In the genomic region with DNA sequence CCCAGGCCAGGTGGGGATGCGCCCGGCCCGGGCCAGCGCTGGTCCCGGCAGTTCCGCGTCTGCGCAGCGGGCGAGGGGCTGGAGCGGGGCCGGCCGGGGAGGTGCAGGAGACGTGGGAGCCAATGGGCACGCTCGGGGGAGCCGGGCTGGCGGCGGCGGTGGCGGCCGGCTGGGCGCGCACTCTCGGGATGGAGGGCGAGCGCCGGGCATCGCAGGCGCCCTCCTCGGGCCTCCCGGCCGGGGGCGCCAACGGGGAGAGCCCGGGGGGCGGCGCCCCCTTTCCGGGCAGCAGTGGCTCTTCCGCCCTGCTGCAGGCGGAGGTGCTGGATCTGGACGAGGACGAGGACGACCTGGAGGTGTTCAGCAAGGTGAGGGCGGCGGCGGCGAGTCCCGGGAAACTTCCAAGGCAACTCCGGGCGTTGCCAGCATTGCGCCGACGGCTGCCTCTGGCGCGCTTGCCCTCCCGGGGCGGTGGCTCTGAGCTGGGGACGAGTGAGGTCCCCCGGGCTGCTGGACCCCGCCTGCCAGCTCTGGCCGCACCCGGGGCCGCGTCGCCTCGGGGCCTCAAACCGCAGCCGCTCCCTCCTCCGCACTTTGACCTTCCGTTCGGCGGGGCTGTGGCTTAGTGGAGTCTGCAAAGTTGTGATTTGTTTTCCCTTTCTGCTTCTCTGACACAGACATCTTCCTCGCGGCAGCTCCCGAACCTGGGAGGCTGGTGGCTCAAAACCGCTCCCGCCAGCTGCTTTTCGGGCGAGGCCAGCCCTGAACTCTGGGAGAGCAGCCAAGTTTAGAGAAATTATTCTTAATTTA, we compare ENCODE assay signal across 8 cellular contexts. TPM values are rescaled to one million over a fixed set of nuclear protein-coding genes. Genes with fewer than 3 reads are reported as not detected.
A peak's percentile ranks its signal among the peaks of the same experiment; 100 is the strongest.
DNase-seq lines count a peak whose midpoint lies in the region; ATAC-seq and TF ChIP-seq lines count a peak whose summit lies in the region.

Gene SNX7, plus strand, starts transcription at position 178 of the 810 bp plus-strand sequence. Its CDS starts 11 bp downstream, at position 189.

- peaks cover 11 to 12% of the 10 kb centered on the region in 2 donors for H3K4me1 Mint-ChIP-seq in natural killer cell

- H3K27ac Mint-ChIP-seq in activated naive CD4-positive, alpha-beta T cell treated with anti-CD3 and anti-CD28 coated beads, Interleukin-2, amount 50 U/mL, for 72 hours, result no peak within 1 kb of the TSS
- no peak within 1 kb of the TSS for H3K27ac Mint-ChIP-seq in natural killer cell

- no peaks in the 10 kb centered on the region for H3K27me3 ChIP-seq in gastroesophageal sphincter

- DNase-seq in activated T-cell treated with anti-CD3 and anti-CD28 coated beads for 48 hours (ENCODE audit: low read depth), result peak; percentile 6
- no peak for DNase-seq in activated T-cell treated with anti-CD3 and anti-CD28 coated beads for 4 hours
- no peak for DNase-seq in HFF-Myc (ENCODE audit: extremely low read depth, low read depth)
- DNase-seq in NCI-H1930 (lab: John Stamatoyannopoulos, UW), result peak; percentile 68 to 76
- peak in 1 of 2 donors; percentile 41 for DNase-seq in activated naive CD4-positive, alpha-beta T cell treated with anti-CD3 and anti-CD28 coated beads, Interleukin-2, amount 50 U/mL, for 72 hours (ENCODE audit: low spot score in 2 of 2)
- DNase-seq in natural killer cell, result no peak

- H3K36me3 ChIP-seq in gastroesophageal sphincter, result no peaks in the 10 kb centered on the region

- intact Hi-C loops in natural killer cell (cut with micrococcal nuclease), result no loop called here

- peak; percentile 53 to 62 for TF ChIP-seq POLR2A in gastroesophageal sphincter (IDR thresholded peaks at IDR 0.05)

- H3K4me3 ChIP-seq in HFF-Myc (replicated peaks; ENCODE audit: low read depth, low read length), result peak within 1 kb of the TSS; percentile 68
- peak within 1 kb of the TSS; percentile 43 to 92 for H3K4me3 ChIP-seq in gastroesophageal sphincter

- peak within 1 kb of the TSS; percentile 82 for H3K4me3 Mint-ChIP-seq in natural killer cell

- WGBS in gastroesophageal sphincter (ENCODE audit: low coverage in 1 of 2), 2 donors, result 2% methylated on average over 7 of the region's 80 CpGs; no CpG with 5 or more reads in 1 of the 2 donors

- no peaks in the 10 kb centered on the region for H3K9me3 Mint-ChIP-seq in activated naive CD4-positive, alpha-beta T cell treated with anti-CD3 and anti-CD28 coated beads, Interleukin-2, amount 50 U/mL, for 72 hours
- peaks cover 0 to 6% of the 10 kb centered on the region in 2 donors for H3K9me3 Mint-ChIP-seq in natural killer cell

- peak within 1 kb of the TSS; percentile 71 to 93 (median 90) for H3K27ac ChIP-seq in gastroesophageal sphincter

- no peak for TF ChIP-seq CTCF in HFF-Myc (IDR thresholded peaks at IDR 0.05; ENCODE audit: low read depth, low read length, missing control alignments)
- TF ChIP-seq CTCF in gastroesophageal sphincter (IDR thresholded peaks at IDR 0.05), result peak in 2 of 4 experiments; percentile 20 to 43
- TF ChIP-seq CTCF in natural killer cell (IDR thresholded peaks at IDR 0.05), result no peak

- no peaks in the 10 kb centered on the region for H3K9me3 ChIP-seq in gastroesophageal sphincter

- H3K4me1 ChIP-seq in gastroesophageal sphincter, result peaks cover 2 to 34% (median 5%) of the 10 kb centered on the region in 3 donors

- ATAC-seq in activated naive CD4-positive, alpha-beta T cell treated with anti-CD3 and anti-CD28 coated beads, Interleukin-2, amount 50 U/mL, for 72 hours, result peak; percentile 90 to 95
- peak; percentile 99 for ATAC-seq in gastroesophageal sphincter
- peak; percentile 51 to 75 (median 70) for ATAC-seq in natural killer cell
- ATAC-seq in HG02840 (IDR thresholded peaks at IDR 0.05; ENCODE audit: low FRiP score, unreplicated experiment), result no peak

- peaks cover 28 to 41% of the 10 kb centered on the region in 2 donors for H3K27me3 Mint-ChIP-seq in natural killer cell (ENCODE audit: low read depth in 2 of 2)

- H3K36me3 Mint-ChIP-seq in activated naive CD4-positive, alpha-beta T cell treated with anti-CD3 and anti-CD28 coated beads, Interleukin-2, amount 50 U/mL, for 72 hours, result peaks cover 0 to 8% of the 10 kb centered on the region in 2 donors
- peaks cover 7% of the 10 kb centered on the region for H3K36me3 Mint-ChIP-seq in natural killer cell

- no peak for TF ChIP-seq EP300 in gastroesophageal sphincter (IDR thresholded peaks at IDR 0.05)

RNA-seq across cellular contexts. Expression of gene SNX7, which starts in this region (rescaled TPM):
- total RNA-seq in activated naive CD4-positive, alpha-beta T cell treated with anti-CD3 and anti-CD28 coated beads, Interleukin-2, amount 50 U/mL, for 72 hours, result 1 to 10 TPM in 1 of 2 donors, under 1 TPM in 1; 0.84 to 1.1 TPM
- total RNA-seq in gastroesophageal sphincter, result 10 to 100 TPM; 21.7 to 55.4 (median 35.2) TPM
- total RNA-seq in natural killer cell, result under 1 TPM in 2 of 3 donors, not detected in 1; 0.14 to 0.93 TPM

Comparison
In these comparisons a context has a peak if more than half of its experiments do, and no peak if none do; other contexts are left out.
1. RNA of gene SNX7 (total RNA-seq): 21.7 to 55.4 TPM in gastroesophageal sphincter; 0.84 to 1.1 TPM in activated naive CD4-positive, alpha-beta T cell treated with anti-CD3 and anti-CD28 coated beads, Interleukin-2, amount 50 U/mL, for 72 hours and 0.14 to 0.93 TPM in natural killer cell; every median in the first group is over 10 times any median in the second.
2. DNase-seq: peak in activated T-cell treated with anti-CD3 and anti-CD28 coated beads for 48 hours (single experiment) and NCI-H1930 (2 of 2); none in activated T-cell treated with anti-CD3 and anti-CD28 coated beads for 4 hours (single experiment), HFF-Myc (single experiment) and natural killer cell (single experiment).
3. Peak in ATAC-seq in natural killer cell; RNA of the gene not detected or under 1 TPM.